Comparison of ENCODE assay signal across 1 cellular context in the genomic region with DNA sequence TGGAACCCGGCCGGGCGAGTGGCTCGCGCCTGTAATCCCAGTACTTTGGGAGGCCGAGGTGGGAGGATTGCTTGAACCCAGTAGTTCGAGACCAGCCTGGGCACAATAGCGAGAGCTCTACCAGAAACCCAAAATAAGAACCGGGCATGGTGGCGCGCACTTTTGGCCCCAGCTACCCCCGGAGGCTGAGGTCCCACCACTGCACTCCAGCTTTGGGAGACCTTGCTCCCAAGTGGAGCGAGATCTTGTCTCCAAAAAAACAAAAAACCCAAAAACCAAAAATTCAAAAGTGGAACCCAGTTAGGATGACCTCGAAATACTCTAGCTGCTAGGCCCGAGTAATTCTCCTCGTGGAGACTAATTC.
TF ChIP-seq lines count a peak whose summit lies in the region.

No MANE protein-coding gene starts in this region.

TF ChIP-seq in HEK293T, 16 proteins besides CTCF, POLR2A, EP300 and RAD21 (continued from another document):
- TF ChIP-seq SUZ12 (IDR thresholded peaks at IDR 0.05), result no peak
- no peak for TF ChIP-seq FOXK2 (IDR thresholded peaks at IDR 0.05)
- TF ChIP-seq PKNOX1 (IDR thresholded peaks at IDR 0.05), result no peak
- no peak for TF ChIP-seq TARDBP (IDR thresholded peaks at IDR 0.05)
